ENCODE assay signal across 16 cellular contexts in genomic region chr1:89971600-89971999, GRCh38. TPM values are rescaled to one million over a fixed set of nuclear protein-coding genes. Genes with fewer than 3 reads are reported as not detected.
DNase-seq lines count a peak whose midpoint lies in the region; ATAC-seq, FAIRE-seq and TF ChIP-seq lines count a peak whose summit lies in the region.
"Had no signal": no experiment of that assay in that cellular context is flagged by ENCODE, and none has a peak within 500 bp of the region (broad histone marks: within the 10 kb centered on the region; RNA-seq: fewer than 3 reads in every experiment).

No MANE protein-coding gene starts in this region.

- H3K27ac ChIP-seq in thyroid gland, result no peak overlapping the region
- H3K27ac ChIP-seq: vagina had no signal

- H3K9ac ChIP-seq in adipocyte (ENCODE audit: low read length), result no peak overlapping the region

- H3K27me3 ChIP-seq in adipocyte (replicated peaks; ENCODE audit: control insufficient read depth, insufficient read depth, low read length) (no peaks in the 10 kb centered on the region), thyroid gland (no peaks in the 10 kb centered on the region)
- H3K27me3 ChIP-seq: vagina had no signal

- POLR2A ChIA-PET in GM10248 (lab: Yijun Ruan, JAX), result no interaction called here

- TF ChIP-seq POLR2A in thyroid gland (IDR thresholded peaks at IDR 0.05) (no peak), GM12892 (IDR thresholded peaks at IDR 0.05; ENCODE audit: low read depth, low read length) (no peak)

- 73 to 75% methylated on average over 1 of the region's 1 CpG for WGBS in thyroid gland, 2 donors

- DNase-seq in GM10248 (ENCODE audit: extremely low spot score) (peak; percentile 34), adipocyte (ENCODE audit: low read depth) (peak; percentile 3), NCI-H128 (lab: John Stamatoyannopoulos, UW; ENCODE audit: unreplicated experiment) (no peak), thyroid gland (no peak), GM12892 (ENCODE audit: insufficient read length) (no peak)
- no peak for DNase-seq in stimulated activated CD4-positive, alpha-beta T cell treated with anti-CD3 and anti-CD28 coated beads, Interleukin-1b, Interleukin-23, amount 100 ng/mL, for 48 hours
- DNase-seq: amniotic stem cell, DND-41, NCI-H2227 treated with DMSO at 0.1 percent for 48 hours, small intestine had no signal

- ATAC-seq in GM19452 (IDR thresholded peaks at IDR 0.05; ENCODE audit: unreplicated experiment) (peak; percentile 78), HG02870 (IDR thresholded peaks at IDR 0.05; ENCODE audit: unreplicated experiment) (peak; percentile 88)
- ATAC-seq: Panc1 had no signal

- H3K4me1 ChIP-seq in adipocyte (ENCODE audit: control insufficient read depth, insufficient read depth, low read length), result peaks cover 5% of the 10 kb centered on the region
- no peaks in the 10 kb centered on the region for H3K4me1 ChIP-seq in thyroid gland
- H3K4me1 ChIP-seq: vagina had no signal

- H3K36me3 ChIP-seq in adipocyte (ENCODE audit: control insufficient read depth, insufficient read depth, low read length, severe bottlenecking) (no peaks in the 10 kb centered on the region), thyroid gland (no peaks in the 10 kb centered on the region)
- H3K36me3 ChIP-seq: vagina had no signal

- CTCF ChIA-PET in GM10248 (lab: Yijun Ruan, JAX), result interaction anchor here (0.9 to 6.3 kb wide), 8 partner anchors 9 to 190 kb away, joined by 3 to 27 read pairs (median 4); no protein-coding TSS in a partner anchor

- H3K4me3 ChIP-seq in adipocyte (ENCODE audit: low read length) (no peak overlapping the region), thyroid gland (replicated peaks in 1 of 3) (no peak overlapping the region)
- H3K4me3 ChIP-seq: vagina had no signal

- TF ChIP-seq CTCF in GM10248 (IDR thresholded peaks at IDR 0.05; ENCODE audit: control extremely low read depth, extremely low read depth, low read depth, missing control alignments), result no peak
- TF ChIP-seq CTCF in thyroid gland (IDR thresholded peaks at IDR 0.05), result no peak

- intact Hi-C loops in thyroid gland (cut with DNase I), result no loop called here

- no peak for FAIRE-seq in GM12892 (lab: Jason Lieb, UNC)
- FAIRE-seq: frontal cortex, GM19239, small intestine had no signal

- H3K9me3 ChIP-seq in adipocyte (ENCODE audit: control insufficient read depth, low read length) (no peaks in the 10 kb centered on the region), thyroid gland (no peaks in the 10 kb centered on the region)
- H3K9me3 ChIP-seq: vagina had no signal

RNA-seq across cellular contexts. Expression of gene ZNF326, which starts 23.3 kb away (rescaled TPM):
- 10 to 100 TPM; 19.5 to 34.2 (median 21.5) TPM for total RNA-seq in thyroid gland
- polyA plus RNA-seq in GM12892 (2012; ENCODE audit: missing spikeins), result 18.1 TPM

Comparison
In these comparisons a context has a peak if more than half of its experiments do, and no peak if none do; other contexts are left out.
1. DNase-seq: peak in GM10248 (single experiment) and adipocyte (single experiment); none in NCI-H128 (single experiment), thyroid gland (0 of 2), stimulated activated CD4-positive, alpha-beta T cell treated with anti-CD3 and anti-CD28 coated beads, Interleukin-1b, Interleukin-23, amount 100 ng/mL, for 48 hours (single experiment) and GM12892 (single experiment).